12 cellular contexts compared by ENCODE assay signal in the genomic region with DNA sequence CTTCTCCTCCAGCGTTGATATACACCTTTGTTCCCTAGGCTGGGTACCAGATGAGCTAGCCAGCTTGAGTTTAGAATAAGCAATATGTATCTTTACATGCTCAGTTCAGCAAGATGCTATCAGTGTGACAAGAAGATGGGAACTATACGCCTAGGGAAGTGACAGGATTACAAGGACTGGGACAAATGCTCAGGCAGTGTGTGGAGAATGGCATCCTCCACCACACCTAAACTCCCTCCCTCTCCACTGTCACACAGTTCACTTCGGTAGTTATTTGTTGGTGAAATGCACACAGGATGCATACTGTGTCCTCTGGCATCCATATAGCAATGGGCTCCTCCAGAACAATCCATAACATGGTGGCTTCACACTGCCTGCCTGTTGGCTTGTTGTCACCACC.
"Had no signal": no experiment of that assay in that cellular context is flagged by ENCODE, and none has a peak within 500 bp of the region (broad histone marks: within the 10 kb centered on the region; RNA-seq: fewer than 3 reads in every experiment).

No MANE protein-coding gene starts in this region.

- H3K27me3 Mint-ChIP-seq: stimulated activated naive CD8-positive, alpha-beta T cell treated with anti-CD3 and anti-CD28 coated beads, Interleukin-15, amount 100 ng/mL, for 72 hours had no signal

- H3K4me1 ChIP-seq: neural progenitor cell, testis had no signal

- H3K27me3 ChIP-seq: esophagus muscularis mucosa, neural progenitor cell, ovary, testis had no signal

- H3K27ac Mint-ChIP-seq: neural progenitor cell had no signal

- ATAC-seq: stimulated activated naive CD8-positive, alpha-beta T cell treated with anti-CD3 and anti-CD28 coated beads, Interleukin-15, amount 100 ng/mL, for 72 hours had no signal

- H3K4me1 Mint-ChIP-seq: neural progenitor cell had no signal

- H3K9me3 Mint-ChIP-seq: neural progenitor cell had no signal

- H3K4me3 ChIP-seq: esophagus muscularis mucosa, neural progenitor cell, ovary, SK-N-MC, testis had no signal

- H2AFZ ChIP-seq: neural progenitor cell had no signal

- H3K27ac ChIP-seq: esophagus muscularis mucosa, neural progenitor cell, ovary, SK-N-MC, testis had no signal

- H3K36me3 ChIP-seq: ovary had no signal

- H3K9me3 ChIP-seq: esophagus muscularis mucosa, ovary, testis had no signal

- H3K4me3 Mint-ChIP-seq: neural progenitor cell had no signal

- H3K4me2 ChIP-seq: neural progenitor cell had no signal

- H3K9ac ChIP-seq: neural progenitor cell had no signal

- DNase-seq: activated CD4-positive, CD25-positive, alpha-beta regulatory T cell; activated CD8-positive, alpha-beta memory T cell treated with anti-CD3 and anti-CD28 coated beads for 24 hours; activated gamma-delta T cell treated with Interleukin-2 at 50 U/mL for 16 hours; activated T-cell treated with anti-CD3 and anti-CD28 coated beads for 4 hours; ovary; stimulated activated CD4-positive, alpha-beta T cell treated with anti-CD3 and anti-CD28 coated beads, Interleukin-15, amount 100 ng/mL, for 24 hours; stimulated activated CD4-positive, alpha-beta T cell treated with anti-CD3 and anti-CD28 coated beads, Interleukin-4, amount 100 ng/mL, for 24 hours; stimulated activated naive CD8-positive, alpha-beta T cell treated with anti-CD3 and anti-CD28 coated beads, Interleukin-15, amount 100 ng/mL, for 72 hours; testis had no signal
